ENCODE assay signal across 14 cellular contexts in genomic region chr6:41715779-41716515, GRCh38. TPM values are rescaled to one million over a fixed set of nuclear protein-coding genes. Genes with fewer than 3 reads are reported as not detected.
DNase-seq lines count a peak whose midpoint lies in the region; ATAC-seq and TF ChIP-seq lines count a peak whose summit lies in the region.
"Had no signal": no experiment of that assay in that cellular context is flagged by ENCODE, and none has a peak within 500 bp of the region (broad histone marks: within the 10 kb centered on the region; RNA-seq: fewer than 3 reads in every experiment).

No MANE protein-coding gene starts in this region.

- H3K9ac ChIP-seq in HCT116 (ENCODE audit: low read length) (no peak overlapping the region), mesenchymal stem cell (ENCODE audit: low read length) (no peak overlapping the region)

- peak overlapping the region; percentile 37 for H2AK5ac ChIP-seq in mesenchymal stem cell (ENCODE audit: low read length, severe bottlenecking)

- no peaks in the 10 kb centered on the region for H3K79me2 ChIP-seq in HCT116 (ENCODE audit: insufficient read depth, low read length)

- peaks cover 39% of the 10 kb centered on the region for H3K79me1 ChIP-seq in mesenchymal stem cell (replicated peaks; ENCODE audit: low read length, poor library complexity, severe bottlenecking)

- no peaks in the 10 kb centered on the region for H3K27me3 Mint-ChIP-seq in CD4-positive, CD25-positive, alpha-beta regulatory T cell
- no peaks in the 10 kb centered on the region for H3K27me3 Mint-ChIP-seq in activated B cell treated with CpG ODN at 0.5 μM for 24 hours

- no peaks in the 10 kb centered on the region for H4K20me1 ChIP-seq in HCT116 (ENCODE audit: insufficient read depth)

- peaks cover under 1 to 32% (median 13%) of the 10 kb centered on the region in 4 donors for H3K4me1 Mint-ChIP-seq in CD4-positive, CD25-positive, alpha-beta regulatory T cell
- H3K4me1 Mint-ChIP-seq in activated B cell treated with CpG ODN at 0.5 μM for 24 hours, result peaks cover 97% of the 10 kb centered on the region

- no peak overlapping the region for H3K4ac ChIP-seq in mesenchymal stem cell (ENCODE audit: low read depth in 1 of 2, low read length in 2 of 2)

- no peaks in the 10 kb centered on the region for H3K4me1 ChIP-seq in CD4-positive, CD25-positive, alpha-beta regulatory T cell (ENCODE audit: control insufficient read depth, insufficient read depth, low read length, poor library complexity, severe bottlenecking)
- H3K4me1 ChIP-seq in HCT116 (ENCODE audit: control insufficient read depth in 1 of 2, insufficient read depth in 2 of 2, low read length in 2 of 2) (peaks cover 41 to 47% of the 10 kb centered on the region in 2 experiments), mesenchymal stem cell (ENCODE audit: control insufficient read depth, insufficient read depth, low read depth, low read length) (peaks cover 55% of the 10 kb centered on the region)

- H2AFZ ChIP-seq in HCT116 (ENCODE audit: low read depth, low read length, poor library complexity, severe bottlenecking), result no peak overlapping the region
- no peak overlapping the region for H2AFZ ChIP-seq in mesenchymal stem cell (ENCODE audit: low read depth, low read length)

- no peak overlapping the region for H3K4me3 Mint-ChIP-seq in CD4-positive, CD25-positive, alpha-beta regulatory T cell
- H3K4me3 Mint-ChIP-seq in activated B cell treated with CpG ODN at 0.5 μM for 24 hours, result peak overlapping the region; percentile 72

- peak in 1 of 3 donors; percentile 35 for DNase-seq in CD4-positive, CD25-positive, alpha-beta regulatory T cell
- DNase-seq in HCT116 (ENCODE audit: low read depth, low spot score) (no peak), activated B cell treated with CpG ODN at 0.5 μM for 24 hours (no peak), mesenchymal stem cell (no peak), GM19240 (ENCODE audit: insufficient read length, low spot score) (no peak), DMS53 treated with DMSO at 0.1 percent for 48 hours (lab: John Stamatoyannopoulos, UW; ENCODE audit: unreplicated experiment) (no peak), brain microvascular endothelial cell (no peak)
- DNase-seq: activated CD4-positive, alpha-beta T cell treated with anti-CD3 and anti-CD28 coated beads, Interleukin-2, amount 50 U/mL, for 48 hours; activated naive CD4-positive, alpha-beta T cell treated with anti-CD3 and anti-CD28 coated beads, Interleukin-2, amount 50 U/mL, for 16 hours; stimulated activated CD4-positive, alpha-beta T cell treated with anti-CD3 and anti-CD28 coated beads, Interleukin-4, amount 100 ng/mL, for 4 hours had no signal

- TF ChIP-seq POLR2A in HCT116 (IDR thresholded peaks at IDR 0.05; ENCODE audit: borderline replicate concordance, extremely low read depth, insufficient read depth, insufficient read length), result no peak

- H2BK15ac ChIP-seq in mesenchymal stem cell (ENCODE audit: low read depth, poor library complexity, severe bottlenecking), result peak overlapping the region; percentile 34

- peak in 1 of 2 donors; percentile 45 for ATAC-seq in CD4-positive, CD25-positive, alpha-beta regulatory T cell (ENCODE audit: low read depth in 2 of 2)
- ATAC-seq in HCT116 (no peak), activated B cell treated with CpG ODN at 0.5 μM for 24 hours (ENCODE audit: low read depth) (peak; percentile 21), GM21825 (IDR thresholded peaks at IDR 0.05; ENCODE audit: unreplicated experiment) (no peak)

- H2BK120ac ChIP-seq in mesenchymal stem cell (ENCODE audit: low read depth, low read length), result no peak overlapping the region

- POLR2A ChIA-PET in HCT116 (lab: Charles Lee) (no interaction called here), activated B cell treated with CpG ODN at 0.5 μM for 24 hours (lab: Charles Lee) (interaction anchor here (0.6 to 29.1 kb wide), 7 partner anchors 7 to 1515 kb away, joined by 3 to 1669 read pairs (median 9); partner anchors contain the start of gene TFEB)

- no peak overlapping the region for H4K8ac ChIP-seq in mesenchymal stem cell (ENCODE audit: low read length)

- H3K27me3 ChIP-seq in CD4-positive, CD25-positive, alpha-beta regulatory T cell (ENCODE audit: control insufficient read depth, insufficient read depth, low read length), result no peaks in the 10 kb centered on the region
- H3K27me3 ChIP-seq in HCT116 (ENCODE audit: insufficient read depth, low read length), result no peaks in the 10 kb centered on the region
- no peaks in the 10 kb centered on the region for H3K27me3 ChIP-seq in mesenchymal stem cell (ENCODE audit: control insufficient read depth in 1 of 2, insufficient read depth in 1 of 2, low read length in 2 of 2)
- no peaks in the 10 kb centered on the region for H3K27me3 ChIP-seq in brain microvascular endothelial cell (replicated peaks)

- no peak for TF ChIP-seq CTCF in HCT116 (IDR thresholded peaks at IDR 0.05 in 2 of 3, conservative IDR thresholded peaks at IDR 0.05 in 1 of 3; ENCODE audit: borderline replicate concordance in 1 of 3, insufficient read depth in 1 of 3, low read depth in 2 of 3, low read length in 2 of 3)
- TF ChIP-seq CTCF in activated B cell treated with CpG ODN at 0.5 μM for 24 hours (IDR thresholded peaks at IDR 0.05), result no peak
- no peak for TF ChIP-seq CTCF in brain microvascular endothelial cell (IDR thresholded peaks at IDR 0.05; ENCODE audit: low read depth, low read length, missing control alignments)

- intact Hi-C loops in HCT116 (cut with micrococcal nuclease), result no loop called here
- intact Hi-C loops in activated B cell treated with CpG ODN at 0.5 μM for 24 hours (cut with micrococcal nuclease), result loop anchor here (2.0 kb wide), 1 partner anchor 17 kb away; no protein-coding TSS in a partner anchor

- no peak overlapping the region for H3K27ac ChIP-seq in CD4-positive, CD25-positive, alpha-beta regulatory T cell (ENCODE audit: insufficient read depth, low read length, poor library complexity, severe bottlenecking)
- no peak overlapping the region for H3K27ac ChIP-seq in HCT116 (ENCODE audit: low read depth, low read length)
- H3K27ac ChIP-seq in mesenchymal stem cell (ENCODE audit: low read length, poor library complexity, severe bottlenecking), result no peak overlapping the region
- H3K27ac ChIP-seq in brain microvascular endothelial cell, result no peak overlapping the region

- H3K36me3 Mint-ChIP-seq in CD4-positive, CD25-positive, alpha-beta regulatory T cell, result peaks cover 3% of the 10 kb centered on the region
- peaks cover 50% of the 10 kb centered on the region for H3K36me3 Mint-ChIP-seq in activated B cell treated with CpG ODN at 0.5 μM for 24 hours (ENCODE audit: low read depth)

- H3K9me3 Mint-ChIP-seq in CD4-positive, CD25-positive, alpha-beta regulatory T cell, result no peaks in the 10 kb centered on the region
- H3K9me3 Mint-ChIP-seq in activated B cell treated with CpG ODN at 0.5 μM for 24 hours, result no peaks in the 10 kb centered on the region

- no peaks in the 10 kb centered on the region for H3K9me2 ChIP-seq in HCT116 (ENCODE audit: insufficient read depth)

- H3K18ac ChIP-seq in mesenchymal stem cell (ENCODE audit: low read depth in 1 of 2, low read length in 2 of 2), result peak overlapping the region in 1 of 2 experiments; percentile 25

- no TSS peak for BruUV-seq in HCT116 (replicated peaks; lab: Mats Ljungman, UMichigan)

- in situ Hi-C loops in brain microvascular endothelial cell (cut with HindIII; ENCODE audit: low pct_ligation_motif_present, low sequenced_read_pairs), result no loop called here

- TF ChIP-seq RAD21 in HCT116 (IDR thresholded peaks at IDR 0.05; ENCODE audit: low read depth), result no peak

- H2BK5ac ChIP-seq in mesenchymal stem cell (ENCODE audit: low read depth, low read length, poor library complexity, severe bottlenecking), result no peak overlapping the region

- WGBS in mesenchymal stem cell, result 84% methylated on average over 4 of the region's 5 CpGs

- no peaks in the 10 kb centered on the region for H3K9me3 ChIP-seq in CD4-positive, CD25-positive, alpha-beta regulatory T cell (ENCODE audit: control insufficient read depth in 2 of 2, low read length in 2 of 2)
- H3K9me3 ChIP-seq in HCT116 (ENCODE audit: control insufficient read depth in 1 of 2, insufficient read depth in 1 of 2, low read depth in 1 of 2, low read length in 2 of 2), result no peaks in the 10 kb centered on the region
- H3K9me3 ChIP-seq in mesenchymal stem cell (ENCODE audit: control insufficient read depth, low read length), result no peaks in the 10 kb centered on the region

- H3K27ac Mint-ChIP-seq in CD4-positive, CD25-positive, alpha-beta regulatory T cell, result peak overlapping the region in 2 of 3 donors; percentile 8 to 11
- peak overlapping the region; percentile 93 for H3K27ac Mint-ChIP-seq in activated B cell treated with CpG ODN at 0.5 μM for 24 hours

- no peaks in the 10 kb centered on the region for H3K36me3 ChIP-seq in CD4-positive, CD25-positive, alpha-beta regulatory T cell (ENCODE audit: control insufficient read depth, insufficient read depth, low read length)
- no peaks in the 10 kb centered on the region for H3K36me3 ChIP-seq in HCT116 (ENCODE audit: control insufficient read depth in 1 of 2, insufficient read depth in 2 of 2, low read length in 2 of 2)
- H3K36me3 ChIP-seq in mesenchymal stem cell (ENCODE audit: control insufficient read depth in 1 of 2, insufficient read depth in 2 of 2, low read depth in 1 of 2, low read length in 2 of 2), result peaks cover 0 to 11% of the 10 kb centered on the region in 2 experiments
- H3K36me3 ChIP-seq in brain microvascular endothelial cell (replicated peaks), result no peaks in the 10 kb centered on the region

- H3K4me2 ChIP-seq in HCT116 (ENCODE audit: low read length) (peak overlapping the region; percentile 4; the same call in 1 of the 2 replicates), mesenchymal stem cell (ENCODE audit: low read length, poor library complexity, severe bottlenecking) (no peak overlapping the region)

- H4K91ac ChIP-seq in mesenchymal stem cell (ENCODE audit: low read length), result peak overlapping the region; percentile 35

- RAD21 ChIA-PET in HCT116 (lab: Charles Lee; ENCODE audit: low non-redundant PET in 1 of 2, low total read pairs in 2 of 2, uncharacterized antibody in 2 of 2, unreplicated experiment in 2 of 2), result no interaction called here

- peak overlapping the region in 1 of 2 experiments; percentile 45 for H2BK12ac ChIP-seq in mesenchymal stem cell (ENCODE audit: low read length in 2 of 2)

- H3K23ac ChIP-seq in mesenchymal stem cell (ENCODE audit: low read length in 2 of 2), result no peak overlapping the region

- H3K4me3 ChIP-seq in CD4-positive, CD25-positive, alpha-beta regulatory T cell (ENCODE audit: low read depth, low read length), result no peak overlapping the region
- H3K4me3 ChIP-seq in HCT116 (replicated peaks in 1 of 2; ENCODE audit: low read depth in 1 of 2, low read length in 2 of 2) (no peak overlapping the region), mesenchymal stem cell (ENCODE audit: insufficient read depth in 1 of 2, low read depth in 1 of 2, low read length in 2 of 2) (no peak overlapping the region), brain microvascular endothelial cell (ENCODE audit: low read depth, low read length) (no peak overlapping the region)

- H3K14ac ChIP-seq in mesenchymal stem cell (ENCODE audit: low read length in 2 of 2), result peak overlapping the region in 1 of 2 experiments; percentile 27

- CTCF ChIA-PET in HCT116 (lab: Charles Lee) (interaction anchor here (0.6 to 1.6 kb wide), 2 partner anchors 10 to 51 kb away, joined by 4 to 6 read pairs; no protein-coding TSS in a partner anchor), activated B cell treated with CpG ODN at 0.5 μM for 24 hours (lab: Charles Lee) (interaction anchor here (0.6 to 5.2 kb wide), 6 partner anchors 8 to 388 kb away, joined by 3 to 44 read pairs (median 4); no protein-coding TSS in a partner anchor)

RNA-seq across cellular contexts. Expression of gene TFEB, which starts 19.5 kb away (rescaled TPM):
- 26.7 TPM for total RNA-seq in CD4-positive, CD25-positive, alpha-beta regulatory T cell
- polyA plus RNA-seq in CD4-positive, CD25-positive, alpha-beta regulatory T cell, result 10 to 100 TPM in 1 of 4 donors, 1 to 10 TPM in 3; 8.0 to 11.0 (median 8.7) TPM
- total RNA-seq in HCT116 (2021; ENCODE audit: unreplicated experiment) (4.8 TPM), activated B cell treated with CpG ODN at 0.5 μM for 24 hours (203 and 205 TPM in 2 replicates)
- polyA plus RNA-seq in HCT116 (2012), result 4.1 and 5.5 TPM in 2 replicates
- 7.4 TPM for polyA plus RNA-seq in mesenchymal stem cell (2013, experiment 1 of 2)
- polyA plus RNA-seq in mesenchymal stem cell (2013, experiment 2 of 2), result 7.9 TPM

RNA-seq across cellular contexts. Expression of gene PGC, which starts 31.2 kb away (rescaled TPM):
- not detected for total RNA-seq in CD4-positive, CD25-positive, alpha-beta regulatory T cell
- polyA plus RNA-seq in CD4-positive, CD25-positive, alpha-beta regulatory T cell, result not detected
- total RNA-seq in HCT116 (2021; ENCODE audit: unreplicated experiment), result 1.2 TPM
- polyA plus RNA-seq in HCT116 (2012), result 0.06 TPM in 1 of 2 replicates, not detected in the other
- total RNA-seq in activated B cell treated with CpG ODN at 0.5 μM for 24 hours, result not detected in 2 replicates
- not detected for polyA plus RNA-seq in mesenchymal stem cell (2013, experiment 1 of 2)
- not detected for polyA plus RNA-seq in mesenchymal stem cell (2013, experiment 2 of 2)
- total RNA-seq: dermis microvascular lymphatic vessel endothelial cell; renal cortical epithelial cell; T-helper 1 cell treated with Interleukin-12 subunit alpha and Interleukin-12 subunit beta and Interleukin-4 antibody, amounts not matched to agents 30 ng/mL and 1 ng/mL, for 36 hours had no signal
